Comparison of ENCODE assay signal across 23 cellular contexts in the genomic region with DNA sequence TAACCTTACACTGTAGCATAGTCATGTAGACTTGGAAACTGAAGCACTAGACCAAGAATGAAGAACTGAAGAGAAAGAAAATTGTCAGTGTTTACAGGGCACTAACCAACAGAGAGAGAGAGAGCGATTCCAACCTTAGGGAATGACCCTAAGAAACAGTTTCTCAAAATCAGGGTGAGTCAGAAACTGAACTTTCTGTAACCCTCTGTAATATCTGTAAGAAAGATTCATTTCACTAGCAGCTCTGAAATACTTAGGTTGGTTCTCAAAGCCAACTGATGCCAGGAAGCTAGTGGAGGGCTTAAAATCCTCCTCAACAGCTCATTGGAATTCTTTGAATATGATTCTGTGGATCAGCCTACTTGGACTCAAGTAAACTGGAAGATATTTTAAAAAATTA.
DNase-seq lines count a peak whose midpoint lies in the region; ATAC-seq and TF ChIP-seq lines count a peak whose summit lies in the region.
"Had no signal": no experiment of that assay in that cellular context is flagged by ENCODE, and none has a peak within 500 bp of the region (broad histone marks: within the 10 kb centered on the region; RNA-seq: fewer than 3 reads in every experiment).

No MANE protein-coding gene starts in this region.

- H4K20me1 ChIP-seq in osteoblast (ENCODE audit: insufficient read depth, low read length) = no peaks in the 10 kb centered on the region

- TF ChIP-seq CTCF in fibroblast of pulmonary artery (IDR thresholded peaks at IDR 0.05; ENCODE audit: low read length, missing control alignments) = no peak
- TF ChIP-seq CTCF in osteoblast (IDR thresholded peaks at IDR 0.05; ENCODE audit: extremely low read depth, low read depth, low read length) = no peak
- no peak for TF ChIP-seq CTCF in Peyer's patch (IDR thresholded peaks at IDR 0.05)

- peak overlapping the region; percentile 30 for H3K27ac ChIP-seq in osteoblast (ENCODE audit: low read depth, low read length)
- H3K27ac ChIP-seq in Peyer's patch = no peak overlapping the region
- H3K27ac ChIP-seq in CD8-positive, alpha-beta memory T cell (ENCODE audit: low read depth, low read length) = no peak overlapping the region
- H3K27ac ChIP-seq: epithelial cell of prostate, neutrophil, sigmoid colon, SJSA1 had no signal

- POLR2A ChIA-PET in CD8-positive, alpha-beta memory T cell (lab: Charles Lee) = no interaction called here

- H3K27ac Mint-ChIP-seq in CD8-positive, alpha-beta memory T cell = no peak overlapping the region
- no peak overlapping the region for H3K27ac Mint-ChIP-seq in activated naive CD8-positive, alpha-beta T cell treated with anti-CD3 and anti-CD28 coated beads, Interleukin-2, amount 50 U/mL, for 24 hours

- H3K4me3 Mint-ChIP-seq in CD8-positive, alpha-beta memory T cell = no peak overlapping the region
- H3K4me3 Mint-ChIP-seq in activated naive CD8-positive, alpha-beta T cell treated with anti-CD3 and anti-CD28 coated beads, Interleukin-2, amount 50 U/mL, for 24 hours = no peak overlapping the region

- H2AFZ ChIP-seq in osteoblast (ENCODE audit: low read length) = no peak overlapping the region

- no peak for TF ChIP-seq POLR2A in Peyer's patch (IDR thresholded peaks at IDR 0.05)

- no peak for ATAC-seq in activated naive CD8-positive, alpha-beta T cell treated with anti-CD3 and anti-CD28 coated beads, Interleukin-2, amount 50 U/mL, for 24 hours
- ATAC-seq: HepG2 had no signal

- no peaks in the 10 kb centered on the region for H3K9me3 ChIP-seq in adipocyte (ENCODE audit: control insufficient read depth, low read length)
- H3K9me3 ChIP-seq in osteoblast (ENCODE audit: low read depth, low read length) = no peaks in the 10 kb centered on the region
- H3K9me3 ChIP-seq in Peyer's patch = no peaks in the 10 kb centered on the region
- no peaks in the 10 kb centered on the region for H3K9me3 ChIP-seq in CD8-positive, alpha-beta memory T cell (ENCODE audit: low read length)
- H3K9me3 ChIP-seq: neutrophil, sigmoid colon, SJSA1 had no signal

- no peak overlapping the region for H3K9ac ChIP-seq in adipocyte (ENCODE audit: low read length)

- no peaks in the 10 kb centered on the region for H3K36me3 Mint-ChIP-seq in CD8-positive, alpha-beta memory T cell
- no peaks in the 10 kb centered on the region for H3K36me3 Mint-ChIP-seq in activated naive CD8-positive, alpha-beta T cell treated with anti-CD3 and anti-CD28 coated beads, Interleukin-2, amount 50 U/mL, for 24 hours (ENCODE audit: low read depth)

- no peak overlapping the region for H3K4me3 ChIP-seq in adipocyte (ENCODE audit: low read length)
- no peak overlapping the region for H3K4me3 ChIP-seq in fibroblast of pulmonary artery (replicated peaks; ENCODE audit: low read depth, low read length)
- H3K4me3 ChIP-seq in osteoblast (ENCODE audit: insufficient read depth, low read length) = no peak overlapping the region
- H3K4me3 ChIP-seq in Peyer's patch = no peak overlapping the region
- no peak overlapping the region for H3K4me3 ChIP-seq in CD8-positive, alpha-beta memory T cell (ENCODE audit: low read length)
- H3K4me3 ChIP-seq: sigmoid colon, SJSA1 had no signal

- no peaks in the 10 kb centered on the region for H3K4me1 ChIP-seq in adipocyte (ENCODE audit: control insufficient read depth, insufficient read depth, low read length)
- H3K4me1 ChIP-seq in osteoblast (ENCODE audit: insufficient read depth, low read length) = peaks cover 9% of the 10 kb centered on the region
- no peaks in the 10 kb centered on the region for H3K4me1 ChIP-seq in Peyer's patch
- no peaks in the 10 kb centered on the region for H3K4me1 ChIP-seq in CD8-positive, alpha-beta memory T cell (ENCODE audit: insufficient read depth, low read length)
- H3K4me1 ChIP-seq: SJSA1 had no signal

- H3K36me3 ChIP-seq in adipocyte (ENCODE audit: control insufficient read depth, insufficient read depth, low read length, severe bottlenecking) (no peaks in the 10 kb centered on the region), osteoblast (ENCODE audit: insufficient read depth, low read length) (no peaks in the 10 kb centered on the region), Peyer's patch (no peaks in the 10 kb centered on the region)
- H3K36me3 ChIP-seq in CD8-positive, alpha-beta memory T cell (ENCODE audit: insufficient read depth, low read length) = no peaks in the 10 kb centered on the region
- H3K36me3 ChIP-seq: neutrophil, sigmoid colon, SJSA1 had no signal

- no peaks in the 10 kb centered on the region for H3K79me2 ChIP-seq in osteoblast (ENCODE audit: insufficient read depth, low read length)

- H3K4me2 ChIP-seq in osteoblast (ENCODE audit: insufficient read depth, low read length) = no peak overlapping the region

- H3K27me3 ChIP-seq in adipocyte (replicated peaks; ENCODE audit: control insufficient read depth, insufficient read depth, low read length) = no peaks in the 10 kb centered on the region
- H3K27me3 ChIP-seq in osteoblast (ENCODE audit: insufficient read depth, low read length) = no peaks in the 10 kb centered on the region
- H3K27me3 ChIP-seq in Peyer's patch = no peaks in the 10 kb centered on the region
- H3K27me3 ChIP-seq in CD8-positive, alpha-beta memory T cell (ENCODE audit: insufficient read depth, low read length, poor library complexity, severe bottlenecking) = no peaks in the 10 kb centered on the region
- H3K27me3 ChIP-seq: neutrophil, sigmoid colon, SJSA1 had no signal

- no peaks in the 10 kb centered on the region for H3K27me3 Mint-ChIP-seq in CD8-positive, alpha-beta memory T cell
- H3K27me3 Mint-ChIP-seq in activated naive CD8-positive, alpha-beta T cell treated with anti-CD3 and anti-CD28 coated beads, Interleukin-2, amount 50 U/mL, for 24 hours = no peaks in the 10 kb centered on the region

- CTCF ChIA-PET in CD8-positive, alpha-beta memory T cell (lab: Charles Lee) = no interaction called here

- DNase-seq in Daoy (ENCODE audit: low read depth) = peak; percentile 3
- peak; percentile 79 for DNase-seq in adipocyte (ENCODE audit: low read depth)
- DNase-seq in fibroblast of pulmonary artery (ENCODE audit: low read depth) = peak; percentile 41
- DNase-seq in osteoblast (ENCODE audit: insufficient read length, low spot score, missing footprints) = no peak
- DNase-seq in Peyer's patch = no peak
- DNase-seq in CD8-positive, alpha-beta memory T cell = no peak
- DNase-seq in nucleus accumbens (lab: John Stamatoyannopoulos, UW) = no peak
- DNase-seq in activated naive CD8-positive, alpha-beta T cell treated with anti-CD3 and anti-CD28 coated beads, Interleukin-2, amount 50 U/mL, for 24 hours = no peak
- DNase-seq: activated effector memory CD4-positive, alpha-beta T cell treated with Interleukin-2 at 50 U/mL for 16 hours; anterior cingulate cortex; dermis blood vessel endothelial cell; head of caudate nucleus; islet precursor cell; NCI-H2029 treated with DMSO at 0.1 percent for 48 hours; NCI-H524; sigmoid colon; stimulated activated CD4-positive, alpha-beta T cell treated with anti-CD3 and anti-CD28 coated beads, Interleukin-4, amount 100 ng/mL, for 24 hours; substantia nigra; T-helper 9 cell had no signal

- peaks cover 0 to 13% (median 2%) of the 10 kb centered on the region in 5 donors for H3K9me3 Mint-ChIP-seq in CD8-positive, alpha-beta memory T cell
- peaks cover 14% of the 10 kb centered on the region for H3K9me3 Mint-ChIP-seq in activated naive CD8-positive, alpha-beta T cell treated with anti-CD3 and anti-CD28 coated beads, Interleukin-2, amount 50 U/mL, for 24 hours

- no peaks in the 10 kb centered on the region for H3K4me1 Mint-ChIP-seq in CD8-positive, alpha-beta memory T cell
- no peaks in the 10 kb centered on the region for H3K4me1 Mint-ChIP-seq in activated naive CD8-positive, alpha-beta T cell treated with anti-CD3 and anti-CD28 coated beads, Interleukin-2, amount 50 U/mL, for 24 hours

Comparison
In these comparisons a context has a peak if more than half of its experiments do, and no peak if none do; other contexts are left out.
1. DNase-seq: peak in Daoy (single experiment), adipocyte (single experiment) and fibroblast of pulmonary artery (single experiment); none in osteoblast (single experiment), Peyer's patch (0 of 3), CD8-positive, alpha-beta memory T cell (0 of 5), nucleus accumbens (0 of 56) and activated naive CD8-positive, alpha-beta T cell treated with anti-CD3 and anti-CD28 coated beads, Interleukin-2, amount 50 U/mL, for 24 hours (single experiment).